In the genomic region with DNA sequence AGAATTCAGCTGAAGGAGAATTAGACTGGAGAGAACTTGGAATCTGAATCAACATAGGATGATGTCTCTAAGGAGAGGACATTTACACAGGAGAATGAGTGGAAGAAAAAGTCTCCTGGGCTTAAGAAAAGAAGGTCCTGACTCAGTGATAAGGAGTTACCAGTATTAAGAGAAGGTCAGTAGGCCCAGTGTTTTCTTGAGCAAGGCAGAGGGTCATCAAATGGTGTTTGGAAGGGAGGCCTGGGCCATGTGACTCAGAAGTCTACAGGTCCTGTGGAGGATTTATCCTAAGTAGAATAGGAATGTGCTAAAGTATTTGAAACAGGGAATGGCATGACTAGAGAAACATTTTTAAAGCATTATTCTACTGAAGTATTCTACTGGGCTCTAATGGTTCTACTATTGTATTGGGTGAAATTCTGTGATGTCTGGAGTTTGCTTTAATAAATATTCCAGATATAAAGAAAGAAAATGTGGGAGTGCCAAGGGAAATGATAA, we compare ENCODE assay signal across 3 cellular contexts. TPM values are rescaled to one million over a fixed set of nuclear protein-coding genes. Genes with fewer than 3 reads are reported as not detected.
"Had no signal": no experiment of that assay in that cellular context is flagged by ENCODE, and none has a peak within 500 bp of the region (broad histone marks: within the 10 kb centered on the region; RNA-seq: fewer than 3 reads in every experiment).

No MANE protein-coding gene starts in this region.

RNA-seq across cellular contexts. Expression of gene NUTM2E, which starts 39.0 kb away (rescaled TPM):
- total RNA-seq: GM23338, HT-29 had no signal
- polyA plus RNA-seq: IgD-negative memory B cell had no signal
